In genomic region chr5:138438724-138439536, GRCh38 we compare ENCODE assay signal across 1 cellular context.
TF ChIP-seq lines count a peak whose summit lies in the region.

REEP2 (plus strand) TSS chr5:138439057; CDS start chr5:138439209, 152 bp downstream.

TF ChIP-seq in HEK293, 187 proteins besides CTCF, POLR2A, EP300 and RAD21 (continued from another document):
- TF ChIP-seq PATZ1 (tag by site-specific recombination; IDR thresholded peaks at IDR 0.05): peak; percentile 55
- TF ChIP-seq ZNF10 (tag by site-specific recombination; IDR thresholded peaks at IDR 0.05): peak; percentile 77
- TF ChIP-seq ZNF157 (tag by site-specific recombination; IDR thresholded peaks at IDR 0.05): no peak
- no peak for TF ChIP-seq ZNF449 (tag by site-specific recombination; IDR thresholded peaks at IDR 0.05)
- TF ChIP-seq ZEB2 (tag by site-specific recombination; IDR thresholded peaks at IDR 0.05): no peak
- no peak for TF ChIP-seq ZNF645 (tag by site-specific recombination; IDR thresholded peaks at IDR 0.05)
- no peak for TF ChIP-seq HOXC10 (CRISPR knock-in tag; IDR thresholded peaks at IDR 0.05)
- TF ChIP-seq ZNF140 (tag by site-specific recombination; IDR thresholded peaks at IDR 0.05): no peak
- no peak for TF ChIP-seq ZNF585B (tag by site-specific recombination; IDR thresholded peaks at IDR 0.05)
- TF ChIP-seq GLIS1 (tag by site-specific recombination; IDR thresholded peaks at IDR 0.05): no peak
- peak; percentile 68 for TF ChIP-seq OSR2 (tag by site-specific recombination; IDR thresholded peaks at IDR 0.05)
- no peak for TF ChIP-seq ZNF518A (tag by site-specific recombination; conservative IDR thresholded peaks at IDR 0.05; ENCODE audit: low read depth)
- TF ChIP-seq ZNF19 (tag by site-specific recombination; IDR thresholded peaks at IDR 0.05; ENCODE audit: low read depth): no peak
- TF ChIP-seq PBX3 (CRISPR knock-in tag; IDR thresholded peaks at IDR 0.05): 0 out of 2 replicates have a peak, but pooled peaks have one; percentile 26
- no peak for TF ChIP-seq KLF7 (tag by site-specific recombination; IDR thresholded peaks at IDR 0.05; ENCODE audit: borderline replicate concordance)
- no peak for TF ChIP-seq ZNF155 (tag by site-specific recombination; IDR thresholded peaks at IDR 0.05)
- TF ChIP-seq ZNF843 (tag by site-specific recombination; IDR thresholded peaks at IDR 0.05): no peak
- no peak for TF ChIP-seq OVOL3 (tag by site-specific recombination; IDR thresholded peaks at IDR 0.05)
- peak; percentile 85 for TF ChIP-seq ZNF335 (tag by site-specific recombination; conservative IDR thresholded peaks at IDR 0.05)
- no peak for TF ChIP-seq ZNF362 (tag by site-specific recombination; IDR thresholded peaks at IDR 0.05)
- no peak for TF ChIP-seq ZNF18 (tag by site-specific recombination; IDR thresholded peaks at IDR 0.05)
- TF ChIP-seq GFI1B (tag by site-specific recombination; IDR thresholded peaks at IDR 0.05): no peak
- TF ChIP-seq ZNF223 (tag by site-specific recombination; IDR thresholded peaks at IDR 0.05): peak; percentile 39; the same call in 1 of the 2 replicates
- TF ChIP-seq ZBTB44 (tag by site-specific recombination; IDR thresholded peaks at IDR 0.05): peak; percentile 100
- no peak for TF ChIP-seq ZNF473 (tag by site-specific recombination; IDR thresholded peaks at IDR 0.05)
- peak; percentile 34; the same call in 1 of the 2 replicates for TF ChIP-seq KLF10 (tag by site-specific recombination; IDR thresholded peaks at IDR 0.05)
- 0 out of 2 replicates have a peak, but pooled peaks have one; percentile 4 for TF ChIP-seq ZNF677 (tag by site-specific recombination; IDR thresholded peaks at IDR 0.05)
- no peak for TF ChIP-seq WT1 (tag by site-specific recombination; IDR thresholded peaks at IDR 0.05)
